19 cellular contexts compared by ENCODE assay signal in genomic region chr3:126672741-126673140, GRCh38.
"Had no signal": no experiment of that assay in that cellular context is flagged by ENCODE, and none has a peak within 500 bp of the region (broad histone marks: within the 10 kb centered on the region; RNA-seq: fewer than 3 reads in every experiment).

No MANE protein-coding gene starts in this region.

- DNase-seq: activated CD4-positive, alpha-beta T cell treated with anti-CD3 and anti-CD28 coated beads for 1 hour; activated CD4-positive, alpha-beta T cell treated with anti-CD3 and anti-CD28 coated beads, Interleukin-2, amount 50 U/mL, for 4 hours; activated naive CD4-positive, alpha-beta T cell; activated naive CD8-positive, alpha-beta T cell treated with anti-CD3 and anti-CD28 coated beads, Interleukin-2, amount 10 ng/mL, durations not matched to agents 7 days and 5 days; activated T-cell treated with anti-CD3 and anti-CD28 coated beads for 4 hours; amygdala; body of pancreas; foreskin fibroblast; left cardiac atrium; mesendoderm; naive thymus-derived CD8-positive, alpha-beta T cell; psoas muscle; transverse colon; WERI-Rb-1 had no signal

- ATAC-seq: activated T-helper 17 cell treated with anti-CD3 and anti-CD28 coated beads, Interleukin-2, amount 50 U/mL, for 72 hours; body of pancreas; left cardiac atrium; naive thymus-derived CD8-positive, alpha-beta T cell; psoas muscle; right cardiac atrium had no signal

- H3K4me1 ChIP-seq: body of pancreas, psoas muscle, suprapubic skin, transverse colon had no signal

- H3K4me1 Mint-ChIP-seq: activated T-helper 17 cell treated with anti-CD3 and anti-CD28 coated beads, Interleukin-2, amount 50 U/mL, for 72 hours had no signal

- H3K9me3 ChIP-seq: body of pancreas, ovary had no signal

- H3K27ac ChIP-seq: body of pancreas, ovary, psoas muscle, suprapubic skin, transverse colon, WERI-Rb-1 had no signal

- H3K4me3 ChIP-seq: body of pancreas, ovary, psoas muscle, suprapubic skin, transverse colon had no signal

- H3K27me3 ChIP-seq: body of pancreas, ovary had no signal

- H3K36me3 ChIP-seq: ovary, suprapubic skin, transverse colon, WERI-Rb-1 had no signal

- H3K27me3 Mint-ChIP-seq: stimulated activated naive CD8-positive, alpha-beta T cell treated with anti-CD3 and anti-CD28 coated beads, Interleukin-15, Interleukin-2, amounts not matched to agents 100 ng/mL and 50 ng/mL, for 24 hours had no signal

- H3K4me3 Mint-ChIP-seq: activated naive CD8-positive, alpha-beta T cell treated with anti-CD3 and anti-CD28 coated beads, Interleukin-2, amount 10 ng/mL, durations not matched to agents 7 days and 5 days; activated T-helper 17 cell treated with anti-CD3 and anti-CD28 coated beads, Interleukin-2, amount 50 U/mL, for 72 hours; naive thymus-derived CD8-positive, alpha-beta T cell; stimulated activated naive CD8-positive, alpha-beta T cell treated with anti-CD3 and anti-CD28 coated beads, Interleukin-15, Interleukin-2, amounts not matched to agents 100 ng/mL and 50 ng/mL, for 24 hours had no signal

- H3K27ac Mint-ChIP-seq: activated naive CD8-positive, alpha-beta T cell treated with anti-CD3 and anti-CD28 coated beads, Interleukin-2, amount 10 ng/mL, durations not matched to agents 7 days and 5 days; activated T-helper 17 cell treated with anti-CD3 and anti-CD28 coated beads, Interleukin-2, amount 50 U/mL, for 72 hours; naive thymus-derived CD8-positive, alpha-beta T cell; stimulated activated naive CD8-positive, alpha-beta T cell treated with anti-CD3 and anti-CD28 coated beads, Interleukin-15, Interleukin-2, amounts not matched to agents 100 ng/mL and 50 ng/mL, for 24 hours had no signal
